ENCODE assay signal across 23 cellular contexts in the genomic region with DNA sequence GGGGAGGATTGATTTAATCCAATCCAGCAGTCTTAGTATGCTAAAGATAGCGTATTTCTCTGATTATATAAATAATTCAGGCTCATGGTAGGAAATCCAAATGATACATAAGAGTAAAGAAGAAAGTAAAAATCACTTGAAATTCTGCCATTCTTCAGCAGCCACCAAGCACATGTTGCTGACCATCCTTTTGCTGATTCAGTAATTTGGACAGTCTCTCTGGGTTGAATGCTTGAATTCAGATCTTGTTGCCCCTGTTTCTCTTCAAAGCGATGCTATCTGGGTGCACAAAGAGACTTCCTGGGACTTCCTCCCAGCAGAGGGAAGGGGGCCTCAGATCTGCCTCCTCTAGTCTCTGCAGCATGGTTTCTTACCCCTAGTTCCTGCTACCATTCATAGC.
"Had no signal": no experiment of that assay in that cellular context is flagged by ENCODE, and none has a peak within 500 bp of the region (broad histone marks: within the 10 kb centered on the region; RNA-seq: fewer than 3 reads in every experiment).

No MANE protein-coding gene starts in this region.

- H3K9me2 ChIP-seq: SK-N-SH had no signal

- H3K9me3 ChIP-seq: SK-N-SH had no signal

- H3K27ac ChIP-seq: HL-60, KMS-11, RWPE1 had no signal

- H3K9ac ChIP-seq: KMS-11, SK-N-SH had no signal

- ATAC-seq: Panc1 had no signal

- H3K4me2 ChIP-seq: KMS-11, SK-N-SH had no signal

- DNase-seq: Kasumi-1, MV-4-11, NCI-H1048, NCI-H1105, NCI-H1417, NCI-H1436 treated with DMSO at 0.1 percent for 48 hours, NCI-H1694, NCI-H187 treated with DMSO at 0.1 percent for 48 hours, NCI-H2029 treated with DMSO at 0.1 percent for 48 hours, NCI-H2171 treated with DMSO at 0.1 percent for 48 hours, NCI-H345, NCI-H446 treated with DMSO at 0.1 percent for 48 hours, NCI-H510A treated with DMSO at 0.1 percent for 48 hours, NCI-H526, SHP77, SK-N-SH, SW 1271, T-helper 1 cell had no signal

- FAIRE-seq: HTR-8/SVneo had no signal
